Comparison of ENCODE assay signal across 1 cellular context in the genomic region with DNA sequence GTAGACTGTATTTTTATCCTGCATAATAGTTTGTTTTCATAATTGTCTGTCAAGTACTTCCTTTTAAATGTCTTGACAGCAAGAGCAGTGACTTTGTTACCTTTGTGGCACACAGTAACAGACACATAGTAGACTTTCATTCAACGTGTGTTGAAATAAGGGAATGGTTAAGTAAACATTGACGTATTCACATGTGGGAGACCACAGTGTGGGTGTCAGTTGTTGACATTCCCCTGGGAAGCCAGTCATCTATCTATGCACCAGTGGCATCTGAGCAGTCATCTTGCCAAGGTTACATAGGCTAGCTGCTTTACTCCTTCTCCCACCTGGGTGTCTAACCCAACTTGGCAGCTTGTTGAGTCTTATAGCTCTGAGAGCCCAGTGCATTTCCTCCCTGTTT.
TF ChIP-seq lines count a peak whose summit lies in the region.

No MANE protein-coding gene starts in this region.

TF ChIP-seq in HepG2, 621 proteins besides CTCF, POLR2A, EP300 and RAD21 (continued from another document and continues in another):
- TF ChIP-seq, protein P1, sequence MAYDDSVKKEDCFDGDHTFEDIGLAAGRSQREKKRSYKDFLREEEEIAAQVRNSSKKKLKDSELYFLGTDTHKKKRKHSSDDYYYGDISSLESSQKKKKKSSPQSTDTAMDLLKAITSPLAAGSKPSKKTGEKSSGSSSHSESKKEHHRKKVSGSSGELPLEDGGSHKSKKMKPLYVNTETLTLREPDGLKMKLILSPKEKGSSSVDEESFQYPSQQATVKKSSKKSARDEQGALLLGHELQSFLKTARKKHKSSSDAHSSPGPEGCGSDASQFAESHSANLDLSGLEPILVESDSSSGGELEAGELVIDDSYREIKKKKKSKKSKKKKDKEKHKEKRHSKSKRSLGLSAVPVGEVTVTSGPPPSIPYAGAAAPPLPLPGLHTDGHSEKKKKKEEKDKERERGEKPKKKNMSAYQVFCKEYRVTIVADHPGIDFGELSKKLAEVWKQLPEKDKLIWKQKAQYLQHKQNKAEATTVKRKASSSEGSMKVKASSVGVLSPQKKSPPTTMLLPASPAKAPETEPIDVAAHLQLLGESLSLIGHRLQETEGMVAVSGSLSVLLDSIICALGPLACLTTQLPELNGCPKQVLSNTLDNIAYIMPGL (CRISPR knock-in tag; IDR thresholded peaks at IDR 0.05; ENCODE audit: borderline replicate concordance in 1 of 2, low read depth in 1 of 2): peak in 1 of 2 experiments; percentile 44; a peak in 1 of 4 replicates
- peak; percentile 52; the same call in 1 of the 2 replicates for TF ChIP-seq TBX3 (IDR thresholded peaks at IDR 0.05; ENCODE audit: borderline replicate concordance)
- TF ChIP-seq BHLHE40 (IDR thresholded peaks at IDR 0.05; ENCODE audit: low read length): peak; percentile 33; the same call in 1 of the 2 replicates
- no peak for TF ChIP-seq RFX3 (CRISPR knock-in tag; IDR thresholded peaks at IDR 0.05)
- no peak; the same call in 1 of the 2 replicates for TF ChIP-seq FOXP1 (IDR thresholded peaks at IDR 0.05)
- peak; percentile 71 for TF ChIP-seq FOXP1 (CRISPR knock-in tag; IDR thresholded peaks at IDR 0.05)
- TF ChIP-seq RORA (CRISPR knock-in tag; IDR thresholded peaks at IDR 0.05): no peak
- TF ChIP-seq, protein P2, sequence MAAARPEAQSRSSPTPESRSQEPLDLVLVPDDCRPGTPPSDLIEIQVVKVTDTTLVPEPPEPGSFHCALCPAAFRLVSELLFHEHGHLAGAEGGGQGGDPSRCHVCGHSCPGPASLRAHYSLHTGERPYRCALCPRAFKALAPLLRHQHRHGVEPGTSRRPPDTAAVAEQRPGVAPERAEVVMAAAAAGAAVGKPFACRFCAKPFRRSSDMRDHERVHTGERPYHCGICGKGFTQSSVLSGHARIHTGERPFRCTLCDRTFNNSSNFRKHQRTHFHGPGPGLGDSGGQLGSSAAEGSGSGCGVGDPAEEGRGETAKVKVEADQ (CRISPR knock-in tag; IDR thresholded peaks at IDR 0.05; ENCODE audit: borderline replicate concordance): 0 out of 2 replicates have a peak, but pooled peaks have one; percentile 42
- 0 out of 2 replicates have a peak, but pooled peaks have one; percentile 49 for TF ChIP-seq ZKSCAN8 (CRISPR knock-in tag; IDR thresholded peaks at IDR 0.05; ENCODE audit: borderline replicate concordance)
- TF ChIP-seq HOXA9 (CRISPR knock-in tag; IDR thresholded peaks at IDR 0.05; ENCODE audit: borderline replicate concordance): no peak
- TF ChIP-seq HDAC1 (CRISPR knock-in tag; IDR thresholded peaks at IDR 0.05): peak; percentile 69
- TF ChIP-seq, protein P3, sequence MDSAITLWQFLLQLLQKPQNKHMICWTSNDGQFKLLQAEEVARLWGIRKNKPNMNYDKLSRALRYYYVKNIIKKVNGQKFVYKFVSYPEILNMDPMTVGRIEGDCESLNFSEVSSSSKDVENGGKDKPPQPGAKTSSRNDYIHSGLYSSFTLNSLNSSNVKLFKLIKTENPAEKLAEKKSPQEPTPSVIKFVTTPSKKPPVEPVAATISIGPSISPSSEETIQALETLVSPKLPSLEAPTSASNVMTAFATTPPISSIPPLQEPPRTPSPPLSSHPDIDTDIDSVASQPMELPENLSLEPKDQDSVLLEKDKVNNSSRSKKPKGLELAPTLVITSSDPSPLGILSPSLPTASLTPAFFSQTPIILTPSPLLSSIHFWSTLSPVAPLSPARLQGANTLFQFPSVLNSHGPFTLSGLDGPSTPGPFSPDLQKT (CRISPR knock-in tag; IDR thresholded peaks at IDR 0.05; ENCODE audit: borderline replicate concordance): no peak
- TF ChIP-seq ZNF652 (CRISPR knock-in tag; IDR thresholded peaks at IDR 0.05; ENCODE audit: borderline replicate concordance, low read depth): peak; percentile 72; the same call in 1 of the 2 replicates
- TF ChIP-seq SIN3A (IDR thresholded peaks at IDR 0.05; ENCODE audit: borderline replicate concordance, low read depth, low read length): peak; percentile 84; the same call in 1 of the 2 replicates
- peak; percentile 52; the same call in 1 of the 2 replicates for TF ChIP-seq MED1 (CRISPR knock-in tag; IDR thresholded peaks at IDR 0.05)
- TF ChIP-seq, protein P4, sequence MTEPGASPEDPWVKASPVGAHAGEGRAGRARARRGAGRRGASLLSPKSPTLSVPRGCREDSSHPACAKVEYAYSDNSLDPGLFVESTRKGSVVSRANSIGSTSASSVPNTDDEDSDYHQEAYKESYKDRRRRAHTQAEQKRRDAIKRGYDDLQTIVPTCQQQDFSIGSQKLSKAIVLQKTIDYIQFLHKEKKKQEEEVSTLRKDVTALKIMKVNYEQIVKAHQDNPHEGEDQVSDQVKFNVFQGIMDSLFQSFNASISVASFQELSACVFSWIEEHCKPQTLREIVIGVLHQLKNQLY (CRISPR knock-in tag; IDR thresholded peaks at IDR 0.05): peak; percentile 48; the same call in 1 of the 2 replicates
- no peak for TF ChIP-seq CHCHD3 (CRISPR knock-in tag; IDR thresholded peaks at IDR 0.05)
- TF ChIP-seq FOXK2 (IDR thresholded peaks at IDR 0.05): peak; percentile 96
- 0 out of 2 replicates have a peak, but pooled peaks have one; percentile 44 for TF ChIP-seq ZNF674 (CRISPR knock-in tag; IDR thresholded peaks at IDR 0.05; ENCODE audit: low read depth)
- TF ChIP-seq ATF7 (IDR thresholded peaks at IDR 0.05): peak; percentile 68
- TF ChIP-seq ATF7 (CRISPR knock-in tag; IDR thresholded peaks at IDR 0.05): peak; percentile 74
- TF ChIP-seq ZNF326 (CRISPR knock-in tag; IDR thresholded peaks at IDR 0.05; ENCODE audit: borderline replicate concordance): no peak
- TF ChIP-seq, protein P5, sequence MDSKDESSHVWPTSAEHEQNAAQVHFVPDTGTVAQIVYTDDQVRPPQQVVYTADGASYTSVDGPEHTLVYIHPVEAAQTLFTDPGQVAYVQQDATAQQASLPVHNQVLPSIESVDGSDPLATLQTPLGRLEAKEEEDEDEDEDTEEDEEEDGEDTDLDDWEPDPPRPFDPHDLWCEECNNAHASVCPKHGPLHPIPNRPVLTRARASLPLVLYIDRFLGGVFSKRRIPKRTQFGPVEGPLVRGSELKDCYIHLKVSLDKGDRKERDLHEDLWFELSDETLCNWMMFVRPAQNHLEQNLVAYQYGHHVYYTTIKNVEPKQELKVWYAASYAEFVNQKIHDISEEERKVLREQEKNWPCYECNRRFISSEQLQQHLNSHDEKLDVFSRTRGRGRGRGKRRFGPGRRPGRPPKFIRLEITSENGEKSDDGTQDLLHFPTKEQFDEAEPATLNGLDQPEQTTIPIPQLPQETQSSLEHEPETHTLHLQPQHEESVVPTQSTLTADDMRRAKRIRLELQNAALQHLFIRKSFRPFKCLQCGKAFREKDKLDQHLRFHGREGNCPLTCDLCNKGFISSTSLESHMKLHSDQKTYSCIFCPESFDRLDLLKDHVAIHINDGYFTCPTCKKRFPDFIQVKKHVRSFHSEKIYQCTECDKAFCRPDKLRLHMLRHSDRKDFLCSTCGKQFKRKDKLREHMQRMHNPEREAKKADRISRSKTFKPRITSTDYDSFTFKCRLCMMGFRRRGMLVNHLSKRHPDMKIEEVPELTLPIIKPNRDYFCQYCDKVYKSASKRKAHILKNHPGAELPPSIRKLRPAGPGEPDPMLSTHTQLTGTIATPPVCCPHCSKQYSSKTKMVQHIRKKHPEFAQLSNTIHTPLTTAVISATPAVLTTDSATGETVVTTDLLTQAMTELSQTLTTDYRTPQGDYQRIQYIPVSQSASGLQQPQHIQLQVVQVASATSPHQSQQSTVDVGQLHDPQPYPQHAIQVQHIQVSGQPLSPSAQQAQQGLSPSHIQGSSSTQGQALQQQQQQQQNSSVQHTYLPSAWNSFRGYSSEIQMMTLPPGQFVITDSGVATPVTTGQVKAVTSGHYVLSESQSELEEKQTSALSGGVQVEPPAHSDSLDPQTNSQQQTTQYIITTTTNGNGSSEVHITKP (CRISPR knock-in tag; IDR thresholded peaks at IDR 0.05; ENCODE audit: low read depth): 0 out of 2 replicates have a peak, but pooled peaks have one; percentile 36
- TF ChIP-seq HMG20A (CRISPR knock-in tag; IDR thresholded peaks at IDR 0.05; ENCODE audit: borderline replicate concordance): peak; percentile 83; the same call in 1 of the 2 replicates
- TF ChIP-seq JUN (CRISPR knock-in tag; IDR thresholded peaks at IDR 0.05): peak; percentile 65; the same call in 1 of the 2 replicates
- TF ChIP-seq, protein P6, sequence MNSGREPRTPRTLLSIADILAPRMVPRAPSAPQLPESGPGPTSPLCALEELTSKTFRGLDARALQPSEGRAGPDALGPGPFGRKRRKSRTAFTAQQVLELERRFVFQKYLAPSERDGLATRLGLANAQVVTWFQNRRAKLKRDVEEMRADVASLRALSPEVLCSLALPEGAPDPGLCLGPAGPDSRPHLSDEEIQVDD (CRISPR knock-in tag; IDR thresholded peaks at IDR 0.05; ENCODE audit: borderline replicate concordance): no peak
- peak; percentile 74; the same call in 1 of the 2 replicates for TF ChIP-seq DPF2 (CRISPR knock-in tag; IDR thresholded peaks at IDR 0.05; ENCODE audit: borderline replicate concordance, low read depth)
- TF ChIP-seq SOX6 (IDR thresholded peaks at IDR 0.05): no peak
- TF ChIP-seq SOX6 (CRISPR knock-in tag; IDR thresholded peaks at IDR 0.05): peak; percentile 35; the same call in 1 of the 2 replicates
- TF ChIP-seq, protein P7, sequence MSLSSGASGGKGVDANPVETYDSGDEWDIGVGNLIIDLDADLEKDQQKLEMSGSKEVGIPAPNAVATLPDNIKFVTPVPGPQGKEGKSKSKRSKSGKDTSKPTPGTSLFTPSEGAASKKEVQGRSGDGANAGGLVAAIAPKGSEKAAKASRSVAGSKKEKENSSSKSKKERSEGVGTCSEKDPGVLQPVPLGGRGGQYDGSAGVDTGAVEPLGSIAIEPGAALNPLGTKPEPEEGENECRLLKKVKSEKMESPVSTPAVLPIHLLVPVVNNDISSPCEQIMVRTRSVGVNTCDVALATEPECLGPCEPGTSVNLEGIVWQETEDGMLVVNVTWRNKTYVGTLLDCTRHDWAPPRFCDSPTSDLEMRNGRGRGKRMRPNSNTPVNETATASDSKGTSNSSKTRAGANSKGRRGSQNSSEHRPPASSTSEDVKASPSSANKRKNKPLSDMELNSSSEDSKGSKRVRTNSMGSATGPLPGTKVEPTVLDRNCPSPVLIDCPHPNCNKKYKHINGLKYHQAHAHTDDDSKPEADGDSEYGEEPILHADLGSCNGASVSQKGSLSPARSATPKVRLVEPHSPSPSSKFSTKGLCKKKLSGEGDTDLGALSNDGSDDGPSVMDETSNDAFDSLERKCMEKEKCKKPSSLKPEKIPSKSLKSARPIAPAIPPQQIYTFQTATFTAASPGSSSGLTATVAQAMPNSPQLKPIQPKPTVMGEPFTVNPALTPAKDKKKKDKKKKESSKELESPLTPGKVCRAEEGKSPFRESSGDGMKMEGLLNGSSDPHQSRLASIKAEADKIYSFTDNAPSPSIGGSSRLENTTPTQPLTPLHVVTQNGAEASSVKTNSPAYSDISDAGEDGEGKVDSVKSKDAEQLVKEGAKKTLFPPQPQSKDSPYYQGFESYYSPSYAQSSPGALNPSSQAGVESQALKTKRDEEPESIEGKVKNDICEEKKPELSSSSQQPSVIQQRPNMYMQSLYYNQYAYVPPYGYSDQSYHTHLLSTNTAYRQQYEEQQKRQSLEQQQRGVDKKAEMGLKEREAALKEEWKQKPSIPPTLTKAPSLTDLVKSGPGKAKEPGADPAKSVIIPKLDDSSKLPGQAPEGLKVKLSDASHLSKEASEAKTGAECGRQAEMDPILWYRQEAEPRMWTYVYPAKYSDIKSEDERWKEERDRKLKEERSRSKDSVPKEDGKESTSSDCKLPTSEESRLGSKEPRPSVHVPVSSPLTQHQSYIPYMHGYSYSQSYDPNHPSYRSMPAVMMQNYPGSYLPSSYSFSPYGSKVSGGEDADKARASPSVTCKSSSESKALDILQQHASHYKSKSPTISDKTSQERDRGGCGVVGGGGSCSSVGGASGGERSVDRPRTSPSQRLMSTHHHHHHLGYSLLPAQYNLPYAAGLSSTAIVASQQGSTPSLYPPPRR (CRISPR knock-in tag; IDR thresholded peaks at IDR 0.05; ENCODE audit: borderline replicate concordance): peak; percentile 40; the same call in 1 of the 2 replicates
- TF ChIP-seq ZNF24 (IDR thresholded peaks at IDR 0.05): 0 out of 2 replicates have a peak, but pooled peaks have one; percentile 13
- peak; percentile 74 for TF ChIP-seq KAT8 (CRISPR knock-in tag; IDR thresholded peaks at IDR 0.05)
- TF ChIP-seq, protein P8, sequence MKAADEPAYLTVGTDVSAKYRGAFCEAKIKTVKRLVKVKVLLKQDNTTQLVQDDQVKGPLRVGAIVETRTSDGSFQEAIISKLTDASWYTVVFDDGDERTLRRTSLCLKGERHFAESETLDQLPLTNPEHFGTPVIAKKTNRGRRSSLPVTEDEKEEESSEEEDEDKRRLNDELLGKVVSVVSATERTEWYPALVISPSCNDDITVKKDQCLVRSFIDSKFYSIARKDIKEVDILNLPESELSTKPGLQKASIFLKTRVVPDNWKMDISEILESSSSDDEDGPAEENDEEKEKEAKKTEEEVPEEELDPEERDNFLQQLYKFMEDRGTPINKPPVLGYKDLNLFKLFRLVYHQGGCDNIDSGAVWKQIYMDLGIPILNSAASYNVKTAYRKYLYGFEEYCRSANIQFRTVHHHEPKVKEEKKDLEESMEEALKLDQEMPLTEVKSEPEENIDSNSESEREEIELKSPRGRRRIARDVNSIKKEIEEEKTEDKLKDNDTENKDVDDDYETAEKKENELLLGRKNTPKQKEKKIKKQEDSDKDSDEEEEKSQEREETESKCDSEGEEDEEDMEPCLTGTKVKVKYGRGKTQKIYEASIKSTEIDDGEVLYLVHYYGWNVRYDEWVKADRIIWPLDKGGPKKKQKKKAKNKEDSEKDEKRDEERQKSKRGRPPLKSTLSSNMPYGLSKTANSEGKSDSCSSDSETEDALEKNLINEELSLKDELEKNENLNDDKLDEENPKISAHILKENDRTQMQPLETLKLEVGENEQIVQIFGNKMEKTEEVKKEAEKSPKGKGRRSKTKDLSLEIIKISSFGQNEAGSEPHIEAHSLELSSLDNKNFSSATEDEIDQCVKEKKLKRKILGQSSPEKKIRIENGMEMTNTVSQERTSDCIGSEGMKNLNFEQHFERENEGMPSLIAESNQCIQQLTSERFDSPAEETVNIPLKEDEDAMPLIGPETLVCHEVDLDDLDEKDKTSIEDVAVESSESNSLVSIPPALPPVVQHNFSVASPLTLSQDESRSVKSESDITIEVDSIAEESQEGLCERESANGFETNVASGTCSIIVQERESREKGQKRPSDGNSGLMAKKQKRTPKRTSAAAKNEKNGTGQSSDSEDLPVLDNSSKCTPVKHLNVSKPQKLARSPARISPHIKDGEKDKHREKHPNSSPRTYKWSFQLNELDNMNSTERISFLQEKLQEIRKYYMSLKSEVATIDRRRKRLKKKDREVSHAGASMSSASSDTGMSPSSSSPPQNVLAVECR (CRISPR knock-in tag; IDR thresholded peaks at IDR 0.05; ENCODE audit: borderline replicate concordance): peak; percentile 60; the same call in 1 of the 2 replicates
- TF ChIP-seq MEIS1 (CRISPR knock-in tag; IDR thresholded peaks at IDR 0.05; ENCODE audit: borderline replicate concordance): peak; percentile 40; the same call in 1 of the 2 replicates
- TF ChIP-seq ZNF12 (CRISPR knock-in tag; IDR thresholded peaks at IDR 0.05): peak; percentile 63; the same call in 1 of the 2 replicates
- peak; percentile 63; the same call in 1 of the 2 replicates for TF ChIP-seq RARA (CRISPR knock-in tag; IDR thresholded peaks at IDR 0.05)
- TF ChIP-seq, protein P9, sequence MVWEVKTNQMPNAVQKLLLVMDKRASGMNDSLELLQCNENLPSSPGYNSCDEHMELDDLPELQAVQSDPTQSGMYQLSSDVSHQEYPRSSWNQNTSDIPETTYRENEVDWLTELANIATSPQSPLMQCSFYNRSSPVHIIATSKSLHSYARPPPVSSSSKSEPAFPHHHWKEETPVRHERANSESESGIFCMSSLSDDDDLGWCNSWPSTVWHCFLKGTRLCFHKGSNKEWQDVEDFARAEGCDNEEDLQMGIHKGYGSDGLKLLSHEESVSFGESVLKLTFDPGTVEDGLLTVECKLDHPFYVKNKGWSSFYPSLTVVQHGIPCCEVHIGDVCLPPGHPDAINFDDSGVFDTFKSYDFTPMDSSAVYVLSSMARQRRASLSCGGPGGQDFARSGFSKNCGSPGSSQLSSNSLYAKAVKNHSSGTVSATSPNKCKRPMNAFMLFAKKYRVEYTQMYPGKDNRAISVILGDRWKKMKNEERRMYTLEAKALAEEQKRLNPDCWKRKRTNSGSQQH (CRISPR knock-in tag; IDR thresholded peaks at IDR 0.05; ENCODE audit: low read depth): peak; percentile 89
- peak; percentile 73 for TF ChIP-seq TBX2 (CRISPR knock-in tag; IDR thresholded peaks at IDR 0.05; ENCODE audit: borderline replicate concordance)
